In genomic region chr11:125005491-125005890, GRCh38 we compare ENCODE assay signal across 1 cellular context.
TF ChIP-seq lines count a peak whose summit lies in the region.

No MANE protein-coding gene starts in this region.

TF ChIP-seq in GM12878, 131 proteins besides CTCF, POLR2A, EP300 and RAD21:
- no peak for TF ChIP-seq CBX3 (IDR thresholded peaks at IDR 0.05; ENCODE audit: borderline replicate concordance, low read depth)
- TF ChIP-seq SREBF2 (IDR thresholded peaks at IDR 0.05; ENCODE audit: low read length): no peak
- TF ChIP-seq SPI1 (IDR thresholded peaks at IDR 0.05; ENCODE audit: borderline replicate concordance, insufficient read depth, low read depth, low read length): peak; percentile 67; the same call in 1 of the 2 replicates
- no peak for TF ChIP-seq TBL1XR1 (IDR thresholded peaks at IDR 0.05; ENCODE audit: low read depth, low read length)
- TF ChIP-seq, protein P1, sequence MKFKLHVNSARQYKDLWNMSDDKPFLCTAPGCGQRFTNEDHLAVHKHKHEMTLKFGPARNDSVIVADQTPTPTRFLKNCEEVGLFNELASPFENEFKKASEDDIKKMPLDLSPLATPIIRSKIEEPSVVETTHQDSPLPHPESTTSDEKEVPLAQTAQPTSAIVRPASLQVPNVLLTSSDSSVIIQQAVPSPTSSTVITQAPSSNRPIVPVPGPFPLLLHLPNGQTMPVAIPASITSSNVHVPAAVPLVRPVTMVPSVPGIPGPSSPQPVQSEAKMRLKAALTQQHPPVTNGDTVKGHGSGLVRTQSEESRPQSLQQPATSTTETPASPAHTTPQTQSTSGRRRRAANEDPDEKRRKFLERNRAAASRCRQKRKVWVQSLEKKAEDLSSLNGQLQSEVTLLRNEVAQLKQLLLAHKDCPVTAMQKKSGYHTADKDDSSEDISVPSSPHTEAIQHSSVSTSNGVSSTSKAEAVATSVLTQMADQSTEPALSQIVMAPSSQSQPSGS (IDR thresholded peaks at IDR 0.05; ENCODE audit: low read length): no peak
- TF ChIP-seq, protein P2, sequence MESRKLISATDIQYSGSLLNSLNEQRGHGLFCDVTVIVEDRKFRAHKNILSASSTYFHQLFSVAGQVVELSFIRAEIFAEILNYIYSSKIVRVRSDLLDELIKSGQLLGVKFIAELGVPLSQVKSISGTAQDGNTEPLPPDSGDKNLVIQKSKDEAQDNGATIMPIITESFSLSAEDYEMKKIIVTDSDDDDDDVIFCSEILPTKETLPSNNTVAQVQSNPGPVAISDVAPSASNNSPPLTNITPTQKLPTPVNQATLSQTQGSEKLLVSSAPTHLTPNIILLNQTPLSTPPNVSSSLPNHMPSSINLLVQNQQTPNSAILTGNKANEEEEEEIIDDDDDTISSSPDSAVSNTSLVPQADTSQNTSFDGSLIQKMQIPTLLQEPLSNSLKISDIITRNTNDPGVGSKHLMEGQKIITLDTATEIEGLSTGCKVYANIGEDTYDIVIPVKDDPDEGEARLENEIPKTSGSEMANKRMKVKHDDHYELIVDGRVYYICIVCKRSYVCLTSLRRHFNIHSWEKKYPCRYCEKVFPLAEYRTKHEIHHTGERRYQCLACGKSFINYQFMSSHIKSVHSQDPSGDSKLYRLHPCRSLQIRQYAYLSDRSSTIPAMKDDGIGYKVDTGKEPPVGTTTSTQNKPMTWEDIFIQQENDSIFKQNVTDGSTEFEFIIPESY (IDR thresholded peaks at IDR 0.05): no peak
- peak; percentile 29 to 49; a peak in 2 of 4 replicates for TF ChIP-seq IKZF2 (IDR thresholded peaks at IDR 0.05)
- no peak for TF ChIP-seq E4F1 (IDR thresholded peaks at IDR 0.05; ENCODE audit: borderline replicate concordance, partially characterized antibody)
